16 cellular contexts compared by ENCODE assay signal in genomic region chr10:105844653-105845052, GRCh38.
DNase-seq lines count a peak whose midpoint lies in the region; ATAC-seq and TF ChIP-seq lines count a peak whose summit lies in the region.
"Had no signal": no experiment of that assay in that cellular context is flagged by ENCODE, and none has a peak within 500 bp of the region (broad histone marks: within the 10 kb centered on the region; RNA-seq: fewer than 3 reads in every experiment).

No MANE protein-coding gene starts in this region.

- ATAC-seq in GM23338 (peak; percentile 71), GM18498 (IDR thresholded peaks at IDR 0.05; ENCODE audit: unreplicated experiment) (no peak)
- ATAC-seq: CD8-positive, alpha-beta T cell had no signal

- DNase-seq in GM23338 (ENCODE audit: low spot score): peak; percentile 20
- peak; percentile 68 for DNase-seq in NCI-H69 (lab: John Stamatoyannopoulos, UW)
- DNase-seq in endodermal cell: peak; percentile 49
- DNase-seq in DMS153 treated with DMSO at 0.1 percent for 48 hours (lab: John Stamatoyannopoulos, UW; ENCODE audit: unreplicated experiment): no peak
- no peak for DNase-seq in NCI-H1417 treated with DMSO at 0.1 percent for 48 hours (lab: John Stamatoyannopoulos, UW)
- no peak for DNase-seq in NCI-H345 (lab: John Stamatoyannopoulos, UW)
- DNase-seq: CD8-positive, alpha-beta T cell; DND-41; HCEC 1CT; NCI-H1436 treated with DMSO at 0.1 percent for 48 hours; NCI-H2227 treated with DMSO at 0.1 percent for 48 hours; NCI-H526 treated with DMSO at 0.1 percent for 48 hours had no signal

- H3K36me3 ChIP-seq in GM23338 (ENCODE audit: insufficient read depth) (no peaks in the 10 kb centered on the region), endodermal cell (ENCODE audit: control insufficient read depth, insufficient read depth, low read length) (no peaks in the 10 kb centered on the region), neuron (ENCODE audit: insufficient read depth, low read length) (no peaks in the 10 kb centered on the region)
- H3K36me3 ChIP-seq: BLaER1 had no signal

- H3K9ac ChIP-seq in endodermal cell (ENCODE audit: extremely low read depth, low read length, poor library complexity, severe bottlenecking): no peak overlapping the region
- H3K9ac ChIP-seq: BLaER1 had no signal

- no peaks in the 10 kb centered on the region for H3F3A ChIP-seq in GM23338 (replicated peaks; ENCODE audit: low read depth)

- H3K36me3 Mint-ChIP-seq in GM23338 (ENCODE audit: low read depth) (peaks cover 3% of the 10 kb centered on the region; the same call in 1 of the 3 replicates), endodermal cell (ENCODE audit: low read depth) (no peaks in the 10 kb centered on the region)
- H3K36me3 Mint-ChIP-seq: CD8-positive, alpha-beta T cell had no signal

- H3K27me3 Mint-ChIP-seq in GM23338 (ENCODE audit: insufficient read depth, low read depth, poor library complexity) (peaks cover 4% of the 10 kb centered on the region), endodermal cell (ENCODE audit: insufficient read depth) (no peaks in the 10 kb centered on the region)

- peaks cover 31% of the 10 kb centered on the region for H3K4me1 ChIP-seq in GM23338 (ENCODE audit: insufficient read depth)
- no peaks in the 10 kb centered on the region for H3K4me1 ChIP-seq in endodermal cell (ENCODE audit: control insufficient read depth, insufficient read depth, low read length)
- peaks cover 29% of the 10 kb centered on the region for H3K4me1 ChIP-seq in neuron (ENCODE audit: insufficient read depth, low read length)

- H4K20me1 ChIP-seq in GM23338 (replicated peaks; ENCODE audit: insufficient read depth): no peaks in the 10 kb centered on the region
- H4K20me1 ChIP-seq: BLaER1 had no signal

- H3K27me3 ChIP-seq in GM23338 (ENCODE audit: insufficient read depth) (no peaks in the 10 kb centered on the region), endodermal cell (ENCODE audit: control insufficient read depth, insufficient read depth, low read length, poor library complexity, severe bottlenecking) (no peaks in the 10 kb centered on the region), neuron (ENCODE audit: insufficient read depth, low read length) (no peaks in the 10 kb centered on the region)
- H3K27me3 ChIP-seq: BLaER1 had no signal

- H3K27ac ChIP-seq in GM23338 (ENCODE audit: low read depth) (peak overlapping the region; percentile 77), endodermal cell (ENCODE audit: low read depth, low read length) (peak overlapping the region; percentile 12)
- H3K27ac ChIP-seq: BLaER1, HL-60 had no signal

- H3K9me3 Mint-ChIP-seq in GM23338 (peaks cover 6% of the 10 kb centered on the region; the same call in 1 of the 3 replicates), endodermal cell (peaks cover 5% of the 10 kb centered on the region)
- H3K9me3 Mint-ChIP-seq: CD8-positive, alpha-beta T cell had no signal

- TF ChIP-seq CTCF in GM23338 (conservative IDR thresholded peaks at IDR 0.05; ENCODE audit: low read depth in 2 of 2) (no peak), endodermal cell (conservative IDR thresholded peaks at IDR 0.05) (no peak)

- H3K4me3 Mint-ChIP-seq in GM23338 (peak overlapping the region; percentile 27), endodermal cell (no peak overlapping the region)
- H3K4me3 Mint-ChIP-seq: CD8-positive, alpha-beta T cell had no signal

- H2AFZ ChIP-seq in GM23338 (peak overlapping the region; percentile 6; the same call in 1 of the 2 replicates), neuron (ENCODE audit: low read depth, low read length) (peak overlapping the region; percentile 9)

- H3K9me3 ChIP-seq in endodermal cell (ENCODE audit: control insufficient read depth, low read length) (no peaks in the 10 kb centered on the region), neuron (ENCODE audit: low read length) (no peaks in the 10 kb centered on the region)
- H3K9me3 ChIP-seq: BLaER1 had no signal

- no peaks in the 10 kb centered on the region for H3K79me2 ChIP-seq in GM23338 (replicated peaks; ENCODE audit: insufficient read depth)

- no peaks in the 10 kb centered on the region for H3K9me2 ChIP-seq in GM23338 (ENCODE audit: insufficient read depth)

- H3K27ac Mint-ChIP-seq in GM23338: peak overlapping the region; percentile 70
- peak overlapping the region; percentile 42 for H3K27ac Mint-ChIP-seq in endodermal cell
- H3K27ac Mint-ChIP-seq: CD8-positive, alpha-beta T cell had no signal

- peaks cover 35% of the 10 kb centered on the region for H3K4me1 Mint-ChIP-seq in GM23338
- peaks cover 10% of the 10 kb centered on the region for H3K4me1 Mint-ChIP-seq in endodermal cell

- WGBS in endodermal cell (ENCODE audit: insufficient coverage in 1 of 2, insufficient read length in 1 of 2), 2 experiments: 82 to 100% methylated on average over 2 to 4 of the region's 4 CpGs

- H3K4me3 ChIP-seq in GM23338 (peak overlapping the region; percentile 31; the same call in 1 of the 2 replicates), endodermal cell (ENCODE audit: low read length) (no peak overlapping the region), neuron (ENCODE audit: low read length) (no peak overlapping the region)
- H3K4me3 ChIP-seq: BLaER1 had no signal

- H3K4me2 ChIP-seq in GM23338: peak overlapping the region; percentile 74

TF ChIP-seq in GM23338, 12 proteins besides CTCF, POLR2A, EP300 and RAD21 (continues in another document):
- TF ChIP-seq POLR2AphosphoS5 (IDR thresholded peaks at IDR 0.05; ENCODE audit: low read depth): no peak
- no peak for TF ChIP-seq STAT1 (IDR thresholded peaks at IDR 0.05; ENCODE audit: unreplicated experiment)
- TF ChIP-seq ETS1 (IDR thresholded peaks at IDR 0.05): no peak
- TF ChIP-seq EZH2 (IDR thresholded peaks at IDR 0.05; ENCODE audit: low read depth, unreplicated experiment): no peak
- TF ChIP-seq REST (IDR thresholded peaks at IDR 0.05; ENCODE audit: unreplicated experiment): no peak
- TF ChIP-seq NANOG (IDR thresholded peaks at IDR 0.05; ENCODE audit: borderline replicate concordance): no peak
- TF ChIP-seq ZNF331 (CRISPR knock-in tag; IDR thresholded peaks at IDR 0.05; ENCODE audit: low read depth): no peak
- TF ChIP-seq JUNB (IDR thresholded peaks at IDR 0.05; ENCODE audit: unreplicated experiment): no peak

Comparison
In these comparisons a context has a peak if more than half of its experiments do, and no peak if none do; other contexts are left out.
1. DNase-seq: peak in GM23338 (single experiment), NCI-H69 (single experiment) and endodermal cell (single experiment); none in DMS153 treated with DMSO at 0.1 percent for 48 hours (single experiment), NCI-H1417 treated with DMSO at 0.1 percent for 48 hours (single experiment) and NCI-H345 (single experiment).